Comparison of ENCODE assay signal across 8 cellular contexts in genomic region chr17:50087246-50087911, GRCh38. TPM values are rescaled to one million over a fixed set of nuclear protein-coding genes. Genes with fewer than 3 reads are reported as not detected.
DNase-seq lines count a peak whose midpoint lies in the region; ATAC-seq and TF ChIP-seq lines count a peak whose summit lies in the region.

No MANE protein-coding gene starts in this region.

- peak; percentile 99 for TF ChIP-seq CTCF in chondrocyte (IDR thresholded peaks at IDR 0.05)
- peak; percentile 99 for TF ChIP-seq CTCF in lower lobe of right lung (IDR thresholded peaks at IDR 0.05)

- no peaks in the 10 kb centered on the region for H3K36me3 Mint-ChIP-seq in activated CD4-positive, alpha-beta T cell treated with anti-CD3 and anti-CD28 coated beads for 36 hours (ENCODE audit: low read depth)
- H3K36me3 Mint-ChIP-seq in chondrocyte (ENCODE audit: low read depth) = peaks cover 34% of the 10 kb centered on the region

- no peak overlapping the region for H3K4me3 ChIP-seq in lower lobe of right lung

- H3K4me3 Mint-ChIP-seq in activated CD4-positive, alpha-beta T cell treated with anti-CD3 and anti-CD28 coated beads for 36 hours = no peak overlapping the region
- H3K4me3 Mint-ChIP-seq in chondrocyte (ENCODE audit: unreplicated experiment) = no peak overlapping the region

- H3K36me3 ChIP-seq in lower lobe of right lung = peaks cover 80% of the 10 kb centered on the region

- no peaks in the 10 kb centered on the region for H3K9me3 ChIP-seq in lower lobe of right lung

- POLR2A ChIA-PET in HEK293T (lab: Yijun Ruan, JAX) = no interaction called here
- POLR2A ChIA-PET in activated CD4-positive, alpha-beta T cell treated with anti-CD3 and anti-CD28 coated beads for 36 hours (lab: Charles Lee) = interaction anchor here (0.6 kb wide), 1 partner anchor 230 kb away, joined by 4 read pairs; no protein-coding TSS in a partner anchor

- ATAC-seq in activated CD4-positive, alpha-beta T cell treated with anti-CD3 and anti-CD28 coated beads for 36 hours = peak; percentile 88
- ATAC-seq in lower lobe of right lung (peak; percentile 81 to 87), HG03139 (IDR thresholded peaks at IDR 0.05; ENCODE audit: unreplicated experiment) (no peak)

- DNase-seq in D341Med (ENCODE audit: low spot score) = peak; percentile 92
- peak; percentile 86 for DNase-seq in HEK293T (ENCODE audit: extremely low spot score)
- peak; percentile 68 for DNase-seq in NCI-H460 (ENCODE audit: extremely low read depth, low read depth)
- peak; percentile 87 for DNase-seq in activated CD4-positive, alpha-beta T cell treated with anti-CD3 and anti-CD28 coated beads for 36 hours
- DNase-seq in chondrocyte (ENCODE audit: low spot score) = no peak
- DNase-seq in lower lobe of right lung = peak; percentile 80
- DNase-seq in stimulated activated CD8-positive, alpha-beta memory T cell treated with anti-CD3 and anti-CD28 coated beads, Interleukin-15, amount 100 ng/mL, for 4 hours (ENCODE audit: low read depth in 2 of 2) = peak; percentile 39 to 49

- CTCF ChIA-PET in HEK293T (lab: Yijun Ruan, JAX) = interaction anchor here (0.5 to 1.7 kb wide), 14 partner anchors 9 to 226 kb away, joined by 3 to 12 read pairs (median 3); no protein-coding TSS in a partner anchor
- CTCF ChIA-PET in activated CD4-positive, alpha-beta T cell treated with anti-CD3 and anti-CD28 coated beads for 36 hours (lab: Charles Lee) = interaction anchor here (0.5 to 3.2 kb wide), 40 partner anchors 9 to 745 kb away, joined by 3 to 97 read pairs (median 4); partner anchors contain the start of genes DLX3 and ITGA3

- no peaks in the 10 kb centered on the region for H3K27me3 Mint-ChIP-seq in activated CD4-positive, alpha-beta T cell treated with anti-CD3 and anti-CD28 coated beads for 36 hours
- no peaks in the 10 kb centered on the region for H3K27me3 Mint-ChIP-seq in chondrocyte (ENCODE audit: low read depth)

- H3K4me1 ChIP-seq in lower lobe of right lung = no peaks in the 10 kb centered on the region

- H3K4me1 Mint-ChIP-seq in activated CD4-positive, alpha-beta T cell treated with anti-CD3 and anti-CD28 coated beads for 36 hours = no peaks in the 10 kb centered on the region
- H3K4me1 Mint-ChIP-seq in chondrocyte (ENCODE audit: low read depth) = no peaks in the 10 kb centered on the region

- no peak overlapping the region for H3K27ac Mint-ChIP-seq in activated CD4-positive, alpha-beta T cell treated with anti-CD3 and anti-CD28 coated beads for 36 hours
- no peak overlapping the region for H3K27ac Mint-ChIP-seq in chondrocyte (ENCODE audit: unreplicated experiment)

- H3K9me3 Mint-ChIP-seq in activated CD4-positive, alpha-beta T cell treated with anti-CD3 and anti-CD28 coated beads for 36 hours (ENCODE audit: low read depth) = no peaks in the 10 kb centered on the region
- no peaks in the 10 kb centered on the region for H3K9me3 Mint-ChIP-seq in chondrocyte (ENCODE audit: low read depth)

- H3K27me3 ChIP-seq in lower lobe of right lung (ENCODE audit: low read depth) = no peaks in the 10 kb centered on the region

- intact Hi-C loops in activated CD4-positive, alpha-beta T cell treated with anti-CD3 and anti-CD28 coated beads for 36 hours (cut with DNase I, micrococcal nuclease) = loop anchor here (1.0 to 5.0 kb wide), 4 partner anchors 60 to 226 kb away; no protein-coding TSS in a partner anchor
- intact Hi-C loops in lower lobe of right lung (cut with DNase I) = loop anchor here (10.0 kb wide), 1 partner anchor 63 kb away; no protein-coding TSS in a partner anchor

- H3K27ac ChIP-seq in lower lobe of right lung = no peak overlapping the region

TF ChIP-seq in HEK293T, 16 proteins besides CTCF, POLR2A, EP300 and RAD21:
- TF ChIP-seq SUZ12 (IDR thresholded peaks at IDR 0.05) (no peak), FOXK2 (IDR thresholded peaks at IDR 0.05) (no peak), LEF1 (IDR thresholded peaks at IDR 0.05; ENCODE audit: borderline replicate concordance) (no peak), SP1 (IDR thresholded peaks at IDR 0.05) (no peak), FOXA1 (IDR thresholded peaks at IDR 0.05) (no peak), PKNOX1 (IDR thresholded peaks at IDR 0.05) (no peak), HDGF (IDR thresholded peaks at IDR 0.05; ENCODE audit: borderline replicate concordance) (no peak), L3MBTL2 (conservative IDR thresholded peaks at IDR 0.05) (no peak), FOXM1 (IDR thresholded peaks at IDR 0.05; ENCODE audit: borderline replicate concordance) (no peak)

RNA-seq across cellular contexts. Expression of gene PDK2, which starts 7.8 kb away (rescaled TPM):
- 3.9 and 4.4 TPM in 2 replicates for total RNA-seq in NCI-H460 (2014; rRNA removed; shearing (Covaris generic))
- 0.41 and 3.9 TPM in 2 replicates for polyA plus RNA-seq in NCI-H460 (2014; cell fraction: nucleus; rRNA removed)
- total RNA-seq in activated CD4-positive, alpha-beta T cell treated with anti-CD3 and anti-CD28 coated beads for 36 hours = 10 to 100 TPM in 1 of 2 experiments, 1 to 10 TPM in 1; 9.8 to 16.2 TPM
- 28.9 to 38.0 TPM (median 31.1 TPM) in 3 replicates for total RNA-seq in chondrocyte
- total RNA-seq in lower lobe of right lung = 35.7 TPM

RNA-seq across cellular contexts. Expression of gene ITGA3, which starts 31.5 kb away (rescaled TPM):
- 19.5 and 23.3 TPM in 2 replicates for total RNA-seq in NCI-H460 (2014; rRNA removed; shearing (Covaris generic))
- 15.2 and 26.3 TPM in 2 replicates for polyA plus RNA-seq in NCI-H460 (2014; cell fraction: nucleus; rRNA removed)
- total RNA-seq in activated CD4-positive, alpha-beta T cell treated with anti-CD3 and anti-CD28 coated beads for 36 hours = 1 to 10 TPM; 6.8 to 7.8 TPM
- total RNA-seq in chondrocyte (85.8 to 236 TPM (median 216 TPM) in 3 replicates), lower lobe of right lung (162 TPM)

RNA-seq across cellular contexts. Expression of gene SAMD14, which starts 42.6 kb away (rescaled TPM):
- not detected in 2 replicates for total RNA-seq in NCI-H460 (2014; rRNA removed; shearing (Covaris generic))
- polyA plus RNA-seq in NCI-H460 (2014; cell fraction: nucleus; rRNA removed) = 0.08 TPM in 1 of 2 replicates, not detected in the other
- total RNA-seq in activated CD4-positive, alpha-beta T cell treated with anti-CD3 and anti-CD28 coated beads for 36 hours = 1 to 10 TPM in 1 of 2 experiments, under 1 TPM in 1; 0.77 to 1.1 TPM
- total RNA-seq in chondrocyte = 26.0 to 29.4 TPM (median 27.6 TPM) in 3 replicates
- total RNA-seq in lower lobe of right lung = 9.2 TPM
